3 cellular contexts compared by ENCODE assay signal in the genomic region with DNA sequence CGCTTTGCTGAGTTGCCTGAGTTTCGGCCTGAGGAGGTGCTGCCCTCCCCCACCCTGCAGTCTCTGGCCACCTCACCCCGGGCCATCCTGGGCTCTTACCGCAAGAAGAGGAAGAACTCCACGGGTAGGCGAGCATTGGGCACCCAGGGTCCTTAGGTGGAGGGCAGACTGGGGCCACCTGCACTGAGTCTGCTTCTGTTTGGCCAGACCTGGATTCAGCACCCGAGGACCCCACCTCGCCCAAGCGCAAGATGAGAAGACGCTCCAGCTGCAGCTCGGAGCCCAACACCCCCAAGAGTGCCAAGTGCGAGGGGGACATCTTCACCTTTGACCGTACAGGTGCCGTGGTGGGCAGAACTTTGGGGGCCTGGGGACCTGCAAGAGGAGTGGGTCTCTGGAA.
TF ChIP-seq lines count a peak whose summit lies in the region.

No MANE protein-coding gene starts in this region.

TF ChIP-seq in HEK293, 187 proteins besides CTCF, POLR2A, EP300 and RAD21:
- no peak for TF ChIP-seq ZNF416 (tag by site-specific recombination; IDR thresholded peaks at IDR 0.05)
- no peak for TF ChIP-seq ZNF561 (tag by site-specific recombination; IDR thresholded peaks at IDR 0.05; ENCODE audit: borderline replicate concordance)
- TF ChIP-seq, protein P1, sequence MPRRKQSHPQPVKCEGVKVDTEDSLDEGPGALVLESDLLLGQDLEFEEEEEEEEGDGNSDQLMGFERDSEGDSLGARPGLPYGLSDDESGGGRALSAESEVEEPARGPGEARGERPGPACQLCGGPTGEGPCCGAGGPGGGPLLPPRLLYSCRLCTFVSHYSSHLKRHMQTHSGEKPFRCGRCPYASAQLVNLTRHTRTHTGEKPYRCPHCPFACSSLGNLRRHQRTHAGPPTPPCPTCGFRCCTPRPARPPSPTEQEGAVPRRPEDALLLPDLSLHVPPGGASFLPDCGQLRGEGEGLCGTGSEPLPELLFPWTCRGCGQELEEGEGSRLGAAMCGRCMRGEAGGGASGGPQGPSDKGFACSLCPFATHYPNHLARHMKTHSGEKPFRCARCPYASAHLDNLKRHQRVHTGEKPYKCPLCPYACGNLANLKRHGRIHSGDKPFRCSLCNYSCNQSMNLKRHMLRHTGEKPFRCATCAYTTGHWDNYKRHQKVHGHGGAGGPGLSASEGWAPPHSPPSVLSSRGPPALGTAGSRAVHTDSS (tag by site-specific recombination; IDR thresholded peaks at IDR 0.05): no peak
TF ChIP-seq in HEK293: peak in this region for 0.

TF ChIP-seq in WTC11, 78 proteins besides CTCF, POLR2A, EP300 and RAD21:
- TF ChIP-seq NR3C1 (CRISPR knock-in tag; conservative IDR thresholded peaks at IDR 0.05; ENCODE audit: low read depth): no peak
- TF ChIP-seq, protein P2, sequence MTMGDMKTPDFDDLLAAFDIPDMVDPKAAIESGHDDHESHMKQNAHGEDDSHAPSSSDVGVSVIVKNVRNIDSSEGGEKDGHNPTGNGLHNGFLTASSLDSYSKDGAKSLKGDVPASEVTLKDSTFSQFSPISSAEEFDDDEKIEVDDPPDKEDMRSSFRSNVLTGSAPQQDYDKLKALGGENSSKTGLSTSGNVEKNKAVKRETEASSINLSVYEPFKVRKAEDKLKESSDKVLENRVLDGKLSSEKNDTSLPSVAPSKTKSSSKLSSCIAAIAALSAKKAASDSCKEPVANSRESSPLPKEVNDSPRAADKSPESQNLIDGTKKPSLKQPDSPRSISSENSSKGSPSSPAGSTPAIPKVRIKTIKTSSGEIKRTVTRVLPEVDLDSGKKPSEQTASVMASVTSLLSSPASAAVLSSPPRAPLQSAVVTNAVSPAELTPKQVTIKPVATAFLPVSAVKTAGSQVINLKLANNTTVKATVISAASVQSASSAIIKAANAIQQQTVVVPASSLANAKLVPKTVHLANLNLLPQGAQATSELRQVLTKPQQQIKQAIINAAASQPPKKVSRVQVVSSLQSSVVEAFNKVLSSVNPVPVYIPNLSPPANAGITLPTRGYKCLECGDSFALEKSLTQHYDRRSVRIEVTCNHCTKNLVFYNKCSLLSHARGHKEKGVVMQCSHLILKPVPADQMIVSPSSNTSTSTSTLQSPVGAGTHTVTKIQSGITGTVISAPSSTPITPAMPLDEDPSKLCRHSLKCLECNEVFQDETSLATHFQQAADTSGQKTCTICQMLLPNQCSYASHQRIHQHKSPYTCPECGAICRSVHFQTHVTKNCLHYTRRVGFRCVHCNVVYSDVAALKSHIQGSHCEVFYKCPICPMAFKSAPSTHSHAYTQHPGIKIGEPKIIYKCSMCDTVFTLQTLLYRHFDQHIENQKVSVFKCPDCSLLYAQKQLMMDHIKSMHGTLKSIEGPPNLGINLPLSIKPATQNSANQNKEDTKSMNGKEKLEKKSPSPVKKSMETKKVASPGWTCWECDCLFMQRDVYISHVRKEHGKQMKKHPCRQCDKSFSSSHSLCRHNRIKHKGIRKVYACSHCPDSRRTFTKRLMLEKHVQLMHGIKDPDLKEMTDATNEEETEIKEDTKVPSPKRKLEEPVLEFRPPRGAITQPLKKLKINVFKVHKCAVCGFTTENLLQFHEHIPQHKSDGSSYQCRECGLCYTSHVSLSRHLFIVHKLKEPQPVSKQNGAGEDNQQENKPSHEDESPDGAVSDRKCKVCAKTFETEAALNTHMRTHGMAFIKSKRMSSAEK (CRISPR knock-in tag; IDR thresholded peaks at IDR 0.05; ENCODE audit: borderline replicate concordance): no peak
- TF ChIP-seq GRHL2 (CRISPR knock-in tag; IDR thresholded peaks at IDR 0.05; ENCODE audit: insufficient replicate concordance, severe bottlenecking): no peak

TF ChIP-seq in HepG2, 621 proteins besides CTCF, POLR2A, EP300 and RAD21:
- TF ChIP-seq ZFP82 (CRISPR knock-in tag; IDR thresholded peaks at IDR 0.05; ENCODE audit: borderline replicate concordance) (no peak), NCOA1 (CRISPR knock-in tag; IDR thresholded peaks at IDR 0.05) (no peak), ZNF317 (CRISPR knock-in tag; IDR thresholded peaks at IDR 0.05) (no peak), KLF11 (CRISPR knock-in tag; IDR thresholded peaks at IDR 0.05) (no peak)
- TF ChIP-seq, protein P3, sequence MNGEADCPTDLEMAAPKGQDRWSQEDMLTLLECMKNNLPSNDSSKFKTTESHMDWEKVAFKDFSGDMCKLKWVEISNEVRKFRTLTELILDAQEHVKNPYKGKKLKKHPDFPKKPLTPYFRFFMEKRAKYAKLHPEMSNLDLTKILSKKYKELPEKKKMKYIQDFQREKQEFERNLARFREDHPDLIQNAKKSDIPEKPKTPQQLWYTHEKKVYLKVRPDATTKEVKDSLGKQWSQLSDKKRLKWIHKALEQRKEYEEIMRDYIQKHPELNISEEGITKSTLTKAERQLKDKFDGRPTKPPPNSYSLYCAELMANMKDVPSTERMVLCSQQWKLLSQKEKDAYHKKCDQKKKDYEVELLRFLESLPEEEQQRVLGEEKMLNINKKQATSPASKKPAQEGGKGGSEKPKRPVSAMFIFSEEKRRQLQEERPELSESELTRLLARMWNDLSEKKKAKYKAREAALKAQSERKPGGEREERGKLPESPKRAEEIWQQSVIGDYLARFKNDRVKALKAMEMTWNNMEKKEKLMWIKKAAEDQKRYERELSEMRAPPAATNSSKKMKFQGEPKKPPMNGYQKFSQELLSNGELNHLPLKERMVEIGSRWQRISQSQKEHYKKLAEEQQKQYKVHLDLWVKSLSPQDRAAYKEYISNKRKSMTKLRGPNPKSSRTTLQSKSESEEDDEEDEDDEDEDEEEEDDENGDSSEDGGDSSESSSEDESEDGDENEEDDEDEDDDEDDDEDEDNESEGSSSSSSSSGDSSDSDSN (CRISPR knock-in tag; IDR thresholded peaks at IDR 0.05): no peak
- TF ChIP-seq, protein P4, sequence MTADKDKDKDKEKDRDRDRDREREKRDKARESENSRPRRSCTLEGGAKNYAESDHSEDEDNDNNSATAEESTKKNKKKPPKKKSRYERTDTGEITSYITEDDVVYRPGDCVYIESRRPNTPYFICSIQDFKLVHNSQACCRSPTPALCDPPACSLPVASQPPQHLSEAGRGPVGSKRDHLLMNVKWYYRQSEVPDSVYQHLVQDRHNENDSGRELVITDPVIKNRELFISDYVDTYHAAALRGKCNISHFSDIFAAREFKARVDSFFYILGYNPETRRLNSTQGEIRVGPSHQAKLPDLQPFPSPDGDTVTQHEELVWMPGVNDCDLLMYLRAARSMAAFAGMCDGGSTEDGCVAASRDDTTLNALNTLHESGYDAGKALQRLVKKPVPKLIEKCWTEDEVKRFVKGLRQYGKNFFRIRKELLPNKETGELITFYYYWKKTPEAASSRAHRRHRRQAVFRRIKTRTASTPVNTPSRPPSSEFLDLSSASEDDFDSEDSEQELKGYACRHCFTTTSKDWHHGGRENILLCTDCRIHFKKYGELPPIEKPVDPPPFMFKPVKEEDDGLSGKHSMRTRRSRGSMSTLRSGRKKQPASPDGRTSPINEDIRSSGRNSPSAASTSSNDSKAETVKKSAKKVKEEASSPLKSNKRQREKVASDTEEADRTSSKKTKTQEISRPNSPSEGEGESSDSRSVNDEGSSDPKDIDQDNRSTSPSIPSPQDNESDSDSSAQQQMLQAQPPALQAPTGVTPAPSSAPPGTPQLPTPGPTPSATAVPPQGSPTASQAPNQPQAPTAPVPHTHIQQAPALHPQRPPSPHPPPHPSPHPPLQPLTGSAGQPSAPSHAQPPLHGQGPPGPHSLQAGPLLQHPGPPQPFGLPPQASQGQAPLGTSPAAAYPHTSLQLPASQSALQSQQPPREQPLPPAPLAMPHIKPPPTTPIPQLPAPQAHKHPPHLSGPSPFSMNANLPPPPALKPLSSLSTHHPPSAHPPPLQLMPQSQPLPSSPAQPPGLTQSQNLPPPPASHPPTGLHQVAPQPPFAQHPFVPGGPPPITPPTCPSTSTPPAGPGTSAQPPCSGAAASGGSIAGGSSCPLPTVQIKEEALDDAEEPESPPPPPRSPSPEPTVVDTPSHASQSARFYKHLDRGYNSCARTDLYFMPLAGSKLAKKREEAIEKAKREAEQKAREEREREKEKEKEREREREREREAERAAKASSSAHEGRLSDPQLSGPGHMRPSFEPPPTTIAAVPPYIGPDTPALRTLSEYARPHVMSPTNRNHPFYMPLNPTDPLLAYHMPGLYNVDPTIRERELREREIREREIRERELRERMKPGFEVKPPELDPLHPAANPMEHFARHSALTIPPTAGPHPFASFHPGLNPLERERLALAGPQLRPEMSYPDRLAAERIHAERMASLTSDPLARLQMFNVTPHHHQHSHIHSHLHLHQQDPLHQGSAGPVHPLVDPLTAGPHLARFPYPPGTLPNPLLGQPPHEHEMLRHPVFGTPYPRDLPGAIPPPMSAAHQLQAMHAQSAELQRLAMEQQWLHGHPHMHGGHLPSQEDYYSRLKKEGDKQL (CRISPR knock-in tag; IDR thresholded peaks at IDR 0.05; ENCODE audit: low read depth): no peak
